Comparison of ENCODE assay signal across 10 cellular contexts in the genomic region with DNA sequence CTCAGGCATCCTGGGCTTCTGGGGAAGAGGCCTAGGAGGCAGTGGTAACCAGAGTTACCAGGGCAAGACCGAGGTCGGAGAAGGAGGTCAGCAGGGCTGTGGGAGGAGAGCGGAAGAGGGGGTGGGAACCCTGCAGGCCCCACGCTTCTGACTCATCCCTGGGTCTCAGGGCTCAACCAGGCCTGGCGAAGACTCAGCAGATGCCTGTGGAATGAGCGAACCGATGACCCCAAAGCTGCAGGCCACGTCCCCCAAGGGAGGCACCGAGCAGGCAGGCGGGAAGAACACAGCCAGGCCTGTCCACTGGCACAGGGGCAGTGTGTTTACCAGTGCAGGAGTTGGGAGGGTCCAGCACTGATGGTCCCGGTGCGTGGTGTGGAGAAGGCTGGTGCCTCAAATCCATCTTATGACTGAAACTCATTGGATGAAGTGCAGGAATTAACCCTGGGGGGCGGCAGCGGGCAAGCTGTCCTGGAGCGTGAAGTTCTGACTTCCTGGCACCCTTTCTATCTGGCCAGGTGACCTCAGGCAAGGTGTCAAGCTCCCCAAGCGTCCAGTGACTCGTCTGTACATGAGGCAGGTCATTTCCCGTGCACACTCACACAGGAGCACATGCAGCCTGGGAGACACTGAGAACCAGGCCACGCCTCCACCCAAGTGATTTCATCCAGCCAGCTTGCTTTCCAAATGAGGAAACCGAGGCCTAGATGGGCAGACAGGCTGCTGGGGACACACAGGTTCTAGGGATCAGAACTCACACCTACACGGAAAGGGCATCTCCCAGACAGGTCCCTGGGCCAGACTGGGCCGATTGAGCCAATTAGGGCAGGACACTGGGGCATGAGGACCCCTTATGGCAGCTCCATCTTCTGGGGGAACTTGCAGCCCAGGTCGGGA.
DNase-seq lines count a peak whose midpoint lies in the region; ATAC-seq and TF ChIP-seq lines count a peak whose summit lies in the region.
"Had no signal": no experiment of that assay in that cellular context is flagged by ENCODE, and none has a peak within 500 bp of the region (broad histone marks: within the 10 kb centered on the region; RNA-seq: fewer than 3 reads in every experiment).

No MANE protein-coding gene starts in this region.

- H3K27me3 ChIP-seq in AG04450 (ENCODE audit: control insufficient read depth, insufficient read depth, low read length): no peaks in the 10 kb centered on the region
- no peaks in the 10 kb centered on the region for H3K27me3 ChIP-seq in SJSA1 (replicated peaks)
- H3K27me3 ChIP-seq in ovary: no peaks in the 10 kb centered on the region
- H3K27me3 ChIP-seq: BE2C had no signal

- no peaks in the 10 kb centered on the region for H3K4me1 Mint-ChIP-seq in stimulated activated memory B cell treated with anti-CD40 and anti-IgM and Interleukin-4, amounts not matched to agents 10 μg/mL and 1 μg/mL and 100 μg/mL, for 72 hours

- 33 to 37% (median 34%) methylated on average over 23 of the region's 23 CpGs for whole genome bisulfite sequencing in ovary, 3 donors

- ATAC-seq in stimulated activated memory B cell treated with anti-CD40 and anti-IgM and Interleukin-4, amounts not matched to agents 10 μg/mL and 1 μg/mL and 100 μg/mL, for 72 hours: no peak
- no peak for ATAC-seq in GM21737 (IDR thresholded peaks at IDR 0.05; ENCODE audit: unreplicated experiment)

- no peak for TF ChIP-seq EP300 in ovary (IDR thresholded peaks at IDR 0.05)

- POLR2A ChIA-PET in AG04450 (lab: Yijun Ruan, JAX): interaction anchor here (1.0 to 2.0 kb wide), 2 partner anchors 10 to 80 kb away, joined by 4 to 15 read pairs; no protein-coding TSS in a partner anchor

- H3K9me3 ChIP-seq in AG04450 (ENCODE audit: control insufficient read depth, insufficient read depth, low read length) (peaks cover 6% of the 10 kb centered on the region; the same call in 1 of the 2 replicates), SJSA1 (replicated peaks) (peaks cover 30% of the 10 kb centered on the region), ovary (no peaks in the 10 kb centered on the region)
- H3K9me3 ChIP-seq: BE2C had no signal

- H3K4me3 ChIP-seq in AG04450 (ENCODE audit: low read depth, low read length) (no peak overlapping the region), SJSA1 (no peak overlapping the region), ovary (no peak overlapping the region)

- peaks cover 15% of the 10 kb centered on the region for H3K4me1 ChIP-seq in SJSA1 (replicated peaks)
- H3K4me1 ChIP-seq in ovary (ENCODE audit: insufficient read depth): peaks cover 48% of the 10 kb centered on the region
- H3K4me1 ChIP-seq: BE2C had no signal

- H3K27me3 Mint-ChIP-seq in stimulated activated memory B cell treated with anti-CD40 and anti-IgM and Interleukin-4, amounts not matched to agents 10 μg/mL and 1 μg/mL and 100 μg/mL, for 72 hours: no peaks in the 10 kb centered on the region

- TF ChIP-seq POLR2A in ovary (IDR thresholded peaks at IDR 0.05): no peak

- H3K4me3 Mint-ChIP-seq in stimulated activated memory B cell treated with anti-CD40 and anti-IgM and Interleukin-4, amounts not matched to agents 10 μg/mL and 1 μg/mL and 100 μg/mL, for 72 hours: no peak overlapping the region

- H3K27ac ChIP-seq in AG04450 (ENCODE audit: low read depth, low read length) (peak overlapping the region; percentile 95), SJSA1 (peak overlapping the region; percentile 70), ovary (peak overlapping the region; percentile 70 to 78)

- no peaks in the 10 kb centered on the region for H3K36me3 Mint-ChIP-seq in stimulated activated memory B cell treated with anti-CD40 and anti-IgM and Interleukin-4, amounts not matched to agents 10 μg/mL and 1 μg/mL and 100 μg/mL, for 72 hours

- DNase-seq in AG04450 (ENCODE audit: low read depth, low spot score) (peak; percentile 93), SJSA1 (ENCODE audit: low read depth in 1 of 2, low spot score in 2 of 2) (peak; percentile 36 to 69), glomerular visceral epithelial cell (ENCODE audit: extremely low spot score) (peak; percentile 33), ovary (peak; percentile 89 to 94 (median 92)), HuH-7 (ENCODE audit: low spot score) (no peak)
- no peak for DNase-seq in stimulated activated CD4-positive, alpha-beta T cell treated with anti-CD3 and anti-CD28 coated beads, Interleukin-4, amount 100 ng/mL, for 24 hours
- DNase-seq: BE2C, NCI-H2171 had no signal

- no peaks in the 10 kb centered on the region for H3K36me3 ChIP-seq in SJSA1
- H3K36me3 ChIP-seq in ovary: no peaks in the 10 kb centered on the region
- H3K36me3 ChIP-seq: BE2C had no signal

- H3K9me3 Mint-ChIP-seq in stimulated activated memory B cell treated with anti-CD40 and anti-IgM and Interleukin-4, amounts not matched to agents 10 μg/mL and 1 μg/mL and 100 μg/mL, for 72 hours: peaks cover under 1% of the 10 kb centered on the region

- intact Hi-C loops in ovary (cut with DNase I): no loop called here

- H3K27ac Mint-ChIP-seq in stimulated activated memory B cell treated with anti-CD40 and anti-IgM and Interleukin-4, amounts not matched to agents 10 μg/mL and 1 μg/mL and 100 μg/mL, for 72 hours: no peak overlapping the region

- TF ChIP-seq CTCF in AG04450 (IDR thresholded peaks at IDR 0.05; ENCODE audit: low read depth, low read length): no peak
- no peak for TF ChIP-seq CTCF in ovary (IDR thresholded peaks at IDR 0.05)

- CTCF ChIA-PET in AG04450 (lab: Charles Lee): no interaction called here

Comparison
In these comparisons a context has a peak if more than half of its experiments do, and no peak if none do; other contexts are left out.
1. DNase-seq: peak in AG04450 (single experiment), SJSA1 (2 of 2), glomerular visceral epithelial cell (single experiment) and ovary (5 of 5); none in HuH-7 (single experiment) and stimulated activated CD4-positive, alpha-beta T cell treated with anti-CD3 and anti-CD28 coated beads, Interleukin-4, amount 100 ng/mL, for 24 hours (single experiment).
2. Peak in every context shown above with its lines, with median percentiles within 50 percentile points of each other: H3K27ac ChIP-seq.